ENCODE assay signal across 10 cellular contexts in genomic region chr1:177913762-177914540, GRCh38. TPM values are rescaled to one million over a fixed set of nuclear protein-coding genes. Genes with fewer than 3 reads are reported as not detected.
A peak's percentile ranks its signal among the peaks of the same experiment; 100 is the strongest.
DNase-seq lines count a peak whose midpoint lies in the region; ATAC-seq, FAIRE-seq and TF ChIP-seq lines count a peak whose summit lies in the region.
"Had no signal": no experiment of that assay in that cellular context is flagged by ENCODE, and none has a peak within 500 bp of the region (broad histone marks: within the 10 kb centered on the region; RNA-seq: fewer than 3 reads in every experiment).

No MANE protein-coding gene starts in this region.

- H2AFZ ChIP-seq in endothelial cell of umbilical vein (ENCODE audit: low read depth, low read length) = no peak overlapping the region

- TF ChIP-seq CTCF in GM13977 (IDR thresholded peaks at IDR 0.05; ENCODE audit: extremely low read depth, insufficient read depth, missing control alignments) (peak; percentile 18), endothelial cell of umbilical vein (IDR thresholded peaks at IDR 0.05; ENCODE audit: extremely low read depth in 1 of 2, insufficient read depth in 1 of 2, low read depth in 1 of 2, low read length in 2 of 2) (peak; percentile 26 to 35), retinal pigment epithelial cell (conservative IDR thresholded peaks at IDR 0.05; ENCODE audit: low read depth, low read length) (peak; percentile 65)

- H3K4me1 ChIP-seq in endothelial cell of umbilical vein (ENCODE audit: control insufficient read depth, extremely low read depth, insufficient read depth, low read length) = no peaks in the 10 kb centered on the region

- no peak for TF ChIP-seq POLR2A in endothelial cell of umbilical vein (IDR thresholded peaks at IDR 0.05; ENCODE audit: low read depth, low read length)

- DNase-seq in GM13977 (ENCODE audit: low spot score) (no peak), NCI-H524 (lab: John Stamatoyannopoulos, UW) (peak; percentile 31 to 68), endothelial cell of umbilical vein (ENCODE audit: low read depth, low spot score) (peak; percentile 29), retinal pigment epithelial cell (ENCODE audit: low read depth) (no peak), dedifferentiated amniotic fluid mesenchymal stem cell (ENCODE audit: extremely low spot score) (no peak), NCI-H446 (lab: John Stamatoyannopoulos, UW) (no peak)
- DNase-seq: activated T-cell treated with anti-CD3 and anti-CD28 coated beads for 4 hours, midbrain had no signal

- H3K9me1 ChIP-seq in endothelial cell of umbilical vein (replicated peaks; ENCODE audit: control insufficient read depth, extremely low read depth, insufficient read depth, low read length) = no peaks in the 10 kb centered on the region

- no peaks in the 10 kb centered on the region for H3K79me2 ChIP-seq in endothelial cell of umbilical vein (ENCODE audit: control insufficient read depth, insufficient read depth, low read length)

- no peak for FAIRE-seq in endothelial cell of umbilical vein (lab: Jason Lieb, UNC)

- H3K27ac ChIP-seq in endothelial cell of umbilical vein (ENCODE audit: insufficient read depth, low read depth, low read length) = no peak overlapping the region
- H3K27ac ChIP-seq: HL-60 had no signal

- CTCF ChIA-PET in endothelial cell of umbilical vein (lab: Charles Lee) = interaction anchor here (1.0 to 2.3 kb wide), 12 partner anchors 9 to 1017 kb away, joined by 3 to 30 read pairs (median 5); no protein-coding TSS in a partner anchor

- H3K9ac ChIP-seq in endothelial cell of umbilical vein (replicated peaks; ENCODE audit: extremely low read depth, insufficient read depth, low read length) = no peak overlapping the region

- H4K20me1 ChIP-seq in endothelial cell of umbilical vein (replicated peaks; ENCODE audit: control insufficient read depth, extremely low read depth, insufficient read depth, low read length) = no peaks in the 10 kb centered on the region

- dilution Hi-C loops in endothelial cell of umbilical vein (cut with MboI; ENCODE audit: extremely low pct_ligation_motif_present, low sequenced_read_pairs) = no loop called here

- H3K4me2 ChIP-seq in endothelial cell of umbilical vein (ENCODE audit: insufficient read depth, low read length) = no peak overlapping the region

- BruUV-seq in endothelial cell of umbilical vein (replicated peaks; lab: Mats Ljungman, UMichigan) = no TSS peak

- intact Hi-C loops in endothelial cell of umbilical vein (cut with micrococcal nuclease) = no loop called here

- POLR2A ChIA-PET in endothelial cell of umbilical vein (lab: Charles Lee) = no interaction called here

- H3K36me3 ChIP-seq in endothelial cell of umbilical vein (ENCODE audit: control insufficient read depth in 2 of 2, extremely low read depth in 1 of 2, insufficient read depth in 2 of 2, low read length in 2 of 2) = no peaks in the 10 kb centered on the region

- in situ Hi-C loops in GM13977 (cut with MboI; ENCODE audit: low pct_unique_long_range_greater_than_20kb, low sequenced_read_pairs, unreplicated experiment) = no loop called here

- H3K4me3 ChIP-seq in endothelial cell of umbilical vein (replicated peaks in 1 of 3; ENCODE audit: insufficient read depth in 1 of 3, low read depth in 1 of 3, low read length in 3 of 3) = no peak overlapping the region
- no peak overlapping the region for H3K4me3 ChIP-seq in retinal pigment epithelial cell (ENCODE audit: low read length)

- peaks cover 3 to 4% of the 10 kb centered on the region in 2 experiments for H3K27me3 ChIP-seq in endothelial cell of umbilical vein (ENCODE audit: control insufficient read depth in 2 of 2, insufficient read depth in 2 of 2, low read length in 2 of 2)

- no peak for ATAC-seq in GM18870 (IDR thresholded peaks at IDR 0.05; ENCODE audit: unreplicated experiment)

- no peaks in the 10 kb centered on the region for H3K9me3 ChIP-seq in endothelial cell of umbilical vein (replicated peaks; ENCODE audit: control insufficient read depth, insufficient read depth, low read length)

TF ChIP-seq in endothelial cell of umbilical vein, 7 proteins besides CTCF, POLR2A, EP300 and RAD21:
- TF ChIP-seq JUN (IDR thresholded peaks at IDR 0.05; ENCODE audit: borderline replicate concordance, insufficient read depth, insufficient read length, low read depth) = no peak

RNA-seq across cellular contexts. Expression of gene SEC16B, which starts 55.9 kb away (rescaled TPM):
- total RNA-seq in endothelial cell of umbilical vein = 0.44 and 0.78 TPM in 2 replicates
- polyA plus RNA-seq in endothelial cell of umbilical vein = 0.46 and 0.58 TPM in 2 replicates
- 0.34 and 0.41 TPM in 2 replicates for polyA plus RNA-seq in endothelial cell of umbilical vein (2011; cell fraction: cytosol; rRNA removed)
- 3.9 and 4.4 TPM in 2 replicates for polyA plus RNA-seq in endothelial cell of umbilical vein (2011; cell fraction: nucleus; rRNA removed)
- 0.27 and 0.68 TPM in 2 replicates for polyA plus RNA-seq in endothelial cell of umbilical vein (2012)
- 0.63 and 2.3 TPM in 2 replicates for polyA minus RNA-seq in endothelial cell of umbilical vein
- polyA minus RNA-seq in endothelial cell of umbilical vein (2011; cell fraction: cytosol; rRNA and poly(A)+ RNA removed) = not detected
- polyA minus RNA-seq in endothelial cell of umbilical vein (2011; cell fraction: nucleus; rRNA and poly(A)+ RNA removed) = 1.3 and 2.3 TPM in 2 replicates

Comparison
In these comparisons a context has a peak if more than half of its experiments do, and no peak if none do; other contexts are left out.
1. DNase-seq: peak in NCI-H524 (2 of 2) and endothelial cell of umbilical vein (single experiment); none in GM13977 (single experiment), retinal pigment epithelial cell (single experiment), dedifferentiated amniotic fluid mesenchymal stem cell (single experiment) and NCI-H446 (0 of 2).
2. Peak in every context shown above with its lines, with median percentiles within 50 percentile points of each other: CTCF ChIP-seq.